ENCODE assay signal across 11 cellular contexts in the genomic region with DNA sequence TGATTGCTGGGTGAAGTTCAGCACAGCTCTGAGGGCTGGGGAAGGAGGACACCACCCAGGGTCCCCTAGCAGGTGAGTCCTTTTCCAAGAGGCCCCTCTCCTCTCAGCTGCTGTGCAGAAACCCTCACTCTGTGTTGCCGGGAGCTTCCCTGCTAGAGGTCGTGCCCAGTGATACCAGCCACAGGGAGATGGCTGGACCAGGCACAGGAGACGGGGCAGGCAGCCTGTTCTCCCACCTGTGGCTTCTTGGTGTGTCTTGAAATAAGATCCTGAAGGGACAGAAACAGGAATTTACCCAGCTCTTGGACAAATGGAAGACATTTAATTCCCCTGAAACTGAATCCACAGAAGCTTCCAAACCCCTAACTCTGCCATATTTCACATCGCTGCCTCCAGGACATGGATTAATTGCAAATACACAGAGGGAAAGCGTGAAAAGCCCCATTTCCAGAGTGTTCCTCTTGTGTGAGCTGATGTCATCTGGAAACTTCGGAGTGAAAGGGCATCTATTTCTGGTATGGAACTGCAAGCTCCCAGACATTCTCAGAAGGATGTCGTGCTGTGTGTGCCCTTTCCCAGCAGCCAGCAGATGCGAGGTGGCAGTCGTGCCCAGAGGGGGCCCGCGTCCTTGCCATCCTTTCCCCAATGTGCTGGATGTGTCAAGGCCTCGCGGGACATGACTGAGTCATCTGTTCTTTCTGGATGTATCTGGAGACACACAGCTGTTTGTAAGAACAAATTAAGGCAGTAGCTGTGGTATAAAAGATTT.
DNase-seq lines count a peak whose midpoint lies in the region; ATAC-seq and TF ChIP-seq lines count a peak whose summit lies in the region.
"Had no signal": no experiment of that assay in that cellular context is flagged by ENCODE, and none has a peak within 500 bp of the region (broad histone marks: within the 10 kb centered on the region; RNA-seq: fewer than 3 reads in every experiment).

No MANE protein-coding gene starts in this region.

- peaks cover 32% of the 10 kb centered on the region for H3K4me1 ChIP-seq in SJCRH30
- no peaks in the 10 kb centered on the region for H3K4me1 ChIP-seq in neural progenitor cell
- H3K4me1 ChIP-seq in transverse colon, result peaks cover 0 to 5% (median 0%) of the 10 kb centered on the region in 4 donors
- H3K4me1 ChIP-seq: breast epithelium had no signal

- H3K79me2 ChIP-seq in neural progenitor cell (ENCODE audit: low read depth), result no peaks in the 10 kb centered on the region

- peaks cover 31% of the 10 kb centered on the region for H3K4me1 Mint-ChIP-seq in neural progenitor cell
- no peaks in the 10 kb centered on the region for H3K4me1 Mint-ChIP-seq in activated T-cell treated with anti-CD3 and anti-CD28 coated beads, Interleukin-2, amount 50 U/mL, for 4 hours (ENCODE audit: low read depth)
- H3K4me1 Mint-ChIP-seq: stimulated activated naive B cell treated with anti-CD40 and anti-IgM and Interleukin-4, amounts not matched to agents 10 μg/mL and 1 μg/mL and 100 μg/mL, for 72 hours had no signal

- in situ Hi-C loops in transverse colon (cut with MboI; ENCODE audit: low pct_ligation_motif_present in 1 of 4, low pct_unique_long_range_greater_than_20kb in 1 of 4, low sequenced_read_pairs in 3 of 4), result no loop called here

- no peaks in the 10 kb centered on the region for H3F3A ChIP-seq in neural progenitor cell (ENCODE audit: low read depth)

- H4K20me1 ChIP-seq in neural progenitor cell (ENCODE audit: low read depth), result no peaks in the 10 kb centered on the region

- peak; percentile 51 for TF ChIP-seq EP300 in transverse colon (IDR thresholded peaks at IDR 0.05; ENCODE audit: low read depth)

- H3K36me3 ChIP-seq in SJCRH30 (no peaks in the 10 kb centered on the region), neural progenitor cell (no peaks in the 10 kb centered on the region), transverse colon (no peaks in the 10 kb centered on the region)
- H3K36me3 ChIP-seq: breast epithelium had no signal

- H3K36me3 Mint-ChIP-seq in neural progenitor cell, result peaks cover 18% of the 10 kb centered on the region
- H3K36me3 Mint-ChIP-seq in activated T-cell treated with anti-CD3 and anti-CD28 coated beads, Interleukin-2, amount 50 U/mL, for 4 hours (ENCODE audit: insufficient read depth), result peaks cover 6% of the 10 kb centered on the region

- DNase-seq in SJCRH30 (peak; percentile 49 to 62), fibroblast of pulmonary artery (ENCODE audit: low read depth) (peak; percentile 21), neural progenitor cell (ENCODE audit: low spot score) (no peak), transverse colon (no peak), NOMO-1 treated with DMSO at 0.1 percent for 48 hours (lab: John Stamatoyannopoulos, UW; ENCODE audit: unreplicated experiment) (no peak)
- no peak for DNase-seq in activated T-cell treated with anti-CD3 and anti-CD28 coated beads, Interleukin-2, amount 50 U/mL, for 4 hours
- DNase-seq: midbrain; stimulated activated naive B cell treated with anti-CD40 and anti-IgM and Interleukin-4, amounts not matched to agents 10 μg/mL and 1 μg/mL and 100 μg/mL, for 72 hours; T-helper 9 cell had no signal

- H2AFZ ChIP-seq in neural progenitor cell (replicated peaks), result no peak overlapping the region

- no peak overlapping the region for H3K4me3 Mint-ChIP-seq in neural progenitor cell
- H3K4me3 Mint-ChIP-seq in activated T-cell treated with anti-CD3 and anti-CD28 coated beads, Interleukin-2, amount 50 U/mL, for 4 hours, result no peak overlapping the region
- H3K4me3 Mint-ChIP-seq: stimulated activated naive B cell treated with anti-CD40 and anti-IgM and Interleukin-4, amounts not matched to agents 10 μg/mL and 1 μg/mL and 100 μg/mL, for 72 hours had no signal

- H3K27ac Mint-ChIP-seq in neural progenitor cell, result peak overlapping the region; percentile 53
- H3K27ac Mint-ChIP-seq: stimulated activated naive B cell treated with anti-CD40 and anti-IgM and Interleukin-4, amounts not matched to agents 10 μg/mL and 1 μg/mL and 100 μg/mL, for 72 hours had no signal

- H3K27ac ChIP-seq in SJCRH30 (peak overlapping the region; percentile 52), neural progenitor cell (no peak overlapping the region), transverse colon (peak overlapping the region; percentile 11 to 69 (median 38))

- no peak for ATAC-seq in GM19324 (IDR thresholded peaks at IDR 0.05; ENCODE audit: low FRiP score, unreplicated experiment)
- no peak for ATAC-seq in activated T-cell treated with anti-CD3 and anti-CD28 coated beads, Interleukin-2, amount 50 U/mL, for 4 hours
- ATAC-seq: stimulated activated naive B cell treated with anti-CD40 and anti-IgM and Interleukin-4, amounts not matched to agents 10 μg/mL and 1 μg/mL and 100 μg/mL, for 72 hours had no signal

- WGBS in transverse colon (ENCODE audit: low coverage in 1 of 2), 2 donors, result 80 to 85% methylated on average over 2 to 13 of the region's 13 CpGs

- H3K27me3 ChIP-seq in SJCRH30 (no peaks in the 10 kb centered on the region), neural progenitor cell (no peaks in the 10 kb centered on the region), transverse colon (no peaks in the 10 kb centered on the region)
- H3K27me3 ChIP-seq: breast epithelium had no signal

- TF ChIP-seq CTCF in fibroblast of pulmonary artery (IDR thresholded peaks at IDR 0.05; ENCODE audit: low read length, missing control alignments) (no peak), neural progenitor cell (IDR thresholded peaks at IDR 0.05) (no peak), transverse colon (IDR thresholded peaks at IDR 0.05) (no peak)

- TF ChIP-seq POLR2A in transverse colon (IDR thresholded peaks at IDR 0.05), result no peak

- H3K4me2 ChIP-seq in neural progenitor cell, result no peak overlapping the region

- H3K9me3 ChIP-seq in SJCRH30 (replicated peaks), result no peaks in the 10 kb centered on the region; the same call in 1 of the 2 replicates
- no peaks in the 10 kb centered on the region for H3K9me3 ChIP-seq in neural progenitor cell (ENCODE audit: low read depth)
- H3K9me3 ChIP-seq in transverse colon, result no peaks in the 10 kb centered on the region

- no peak overlapping the region for H3K9ac ChIP-seq in neural progenitor cell

- peaks cover 11% of the 10 kb centered on the region for H3K9me3 Mint-ChIP-seq in neural progenitor cell
- H3K9me3 Mint-ChIP-seq in activated T-cell treated with anti-CD3 and anti-CD28 coated beads, Interleukin-2, amount 50 U/mL, for 4 hours, result peaks cover 5% of the 10 kb centered on the region

- H3K4me3 ChIP-seq in SJCRH30, result no peak overlapping the region
- H3K4me3 ChIP-seq in fibroblast of pulmonary artery (replicated peaks; ENCODE audit: low read depth, low read length), result no peak overlapping the region
- no peak overlapping the region for H3K4me3 ChIP-seq in neural progenitor cell
- H3K4me3 ChIP-seq in transverse colon, result no peak overlapping the region
- H3K4me3 ChIP-seq: breast epithelium had no signal

- intact Hi-C loops in transverse colon (cut with DNase I; ENCODE audit: low total_unique reads), result loop anchor here (1.0 kb wide), 1 partner anchor 12 kb away; no protein-coding TSS in a partner anchor

- H3K27me3 Mint-ChIP-seq in neural progenitor cell (ENCODE audit: insufficient read depth, low read depth), result no peaks in the 10 kb centered on the region
- H3K27me3 Mint-ChIP-seq in activated T-cell treated with anti-CD3 and anti-CD28 coated beads, Interleukin-2, amount 50 U/mL, for 4 hours (ENCODE audit: low read depth), result peaks cover 3% of the 10 kb centered on the region
- H3K27me3 Mint-ChIP-seq: stimulated activated naive B cell treated with anti-CD40 and anti-IgM and Interleukin-4, amounts not matched to agents 10 μg/mL and 1 μg/mL and 100 μg/mL, for 72 hours had no signal

Comparison
In these comparisons a context has a peak if more than half of its experiments do, and no peak if none do; other contexts are left out.
1. DNase-seq: peak in SJCRH30 (2 of 2) and fibroblast of pulmonary artery (single experiment); none in neural progenitor cell (single experiment), transverse colon (single experiment), NOMO-1 treated with DMSO at 0.1 percent for 48 hours (single experiment) and activated T-cell treated with anti-CD3 and anti-CD28 coated beads, Interleukin-2, amount 50 U/mL, for 4 hours (single experiment).